Comparison of ENCODE assay signal across 8 cellular contexts in the genomic region with DNA sequence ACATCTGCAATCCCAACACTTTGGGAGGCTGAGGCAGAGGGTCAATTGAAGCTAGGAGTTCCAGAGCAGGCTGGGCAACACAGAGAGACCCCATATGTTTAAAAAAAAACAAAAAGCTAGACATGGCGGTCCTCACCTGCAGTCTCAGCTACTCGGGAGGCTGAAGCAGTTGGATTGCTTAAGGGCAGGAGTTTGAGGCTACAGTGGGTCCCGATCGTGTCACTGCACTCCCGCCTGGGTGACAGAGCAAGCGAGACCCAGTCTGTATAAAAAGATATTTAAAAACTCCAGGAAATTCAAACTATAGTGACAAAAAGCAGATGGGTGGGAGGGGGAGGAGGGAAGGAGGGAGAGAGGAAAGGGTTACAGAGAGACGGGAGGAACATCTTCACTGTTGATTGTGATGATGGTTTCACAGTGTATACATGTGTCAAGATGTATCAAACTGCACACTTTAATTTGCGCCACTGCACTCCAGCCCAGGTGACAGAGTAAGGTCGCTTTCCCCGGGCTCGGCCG. TPM values are rescaled to one million over a fixed set of nuclear protein-coding genes. Genes with fewer than 3 reads are reported as not detected.
A peak's percentile ranks its signal among the peaks of the same experiment; 100 is the strongest.
DNase-seq lines count a peak whose midpoint lies in the region; ATAC-seq and TF ChIP-seq lines count a peak whose summit lies in the region.

No MANE protein-coding gene starts in this region.

- H4K20me1 ChIP-seq in PC-9 (ENCODE audit: insufficient read depth), result no peaks in the 10 kb centered on the region

- peaks cover 2% of the 10 kb centered on the region; the same call in 1 of the 2 replicates for H3F3A ChIP-seq in PC-9 (ENCODE audit: insufficient read depth, low read depth)

- DNase-seq in activated naive CD4-positive, alpha-beta T cell treated with anti-CD3 and anti-CD28 coated beads for 36 hours, result peak; percentile 16
- no peak for DNase-seq in activated naive CD4-positive, alpha-beta T cell (lab: John Stamatoyannopoulos, UW)
- no peak for DNase-seq in PC-9
- DNase-seq in neural crest cell (ENCODE audit: low read depth, low spot score), result no peak
- DNase-seq in EL, result no peak

- no TSS peak for BruUV-seq in PC-9 (replicated peaks; lab: Mats Ljungman, UMichigan)

- H3K36me3 ChIP-seq in PC-9 (ENCODE audit: low read depth) (no peaks in the 10 kb centered on the region), ectodermal cell (ENCODE audit: control insufficient read depth, insufficient read depth, low read length) (no peaks in the 10 kb centered on the region)

- H3K9me2 ChIP-seq in PC-9 (ENCODE audit: insufficient read depth), result no peaks in the 10 kb centered on the region

- POLR2A ChIA-PET in PC-9 (lab: Charles Lee; ENCODE audit: unreplicated experiment), result no interaction called here

- peak overlapping the region; percentile 81 for H3K4me3 ChIP-seq in PC-9
- peak overlapping the region; percentile 97 for H3K4me3 ChIP-seq in ectodermal cell (ENCODE audit: insufficient read depth, low read depth, low read length)

- H3K27me3 ChIP-seq in PC-9 (ENCODE audit: insufficient read depth, low read depth), result no peaks in the 10 kb centered on the region
- no peaks in the 10 kb centered on the region for H3K27me3 ChIP-seq in ectodermal cell (ENCODE audit: control insufficient read depth, insufficient read depth, low read length, poor library complexity, severe bottlenecking)

- H3K4me3 Mint-ChIP-seq in activated naive CD4-positive, alpha-beta T cell treated with anti-CD3 and anti-CD28 coated beads for 36 hours, result peak overlapping the region; percentile 90
- peak overlapping the region; percentile 93 for H3K4me3 Mint-ChIP-seq in neural crest cell

- peaks cover 16% of the 10 kb centered on the region for H3K4me1 ChIP-seq in PC-9 (replicated peaks; ENCODE audit: insufficient read depth)
- peaks cover 6% of the 10 kb centered on the region for H3K4me1 ChIP-seq in ectodermal cell (ENCODE audit: control insufficient read depth, insufficient read depth, low read length)

- peak overlapping the region; percentile 92 for H3K27ac Mint-ChIP-seq in activated naive CD4-positive, alpha-beta T cell treated with anti-CD3 and anti-CD28 coated beads for 36 hours
- H3K27ac Mint-ChIP-seq in neural crest cell (ENCODE audit: unreplicated experiment), result peak overlapping the region; percentile 93

- peaks cover 68% of the 10 kb centered on the region for H3K79me2 ChIP-seq in PC-9 (ENCODE audit: low read depth)

- H3K4me2 ChIP-seq in PC-9, result peak overlapping the region; percentile 99

- CTCF ChIA-PET in activated naive CD4-positive, alpha-beta T cell treated with anti-CD3 and anti-CD28 coated beads for 36 hours (lab: Charles Lee), result interaction anchor here (1.3 to 5.0 kb wide), 2 partner anchors 18 to 162 kb away, joined by 4 to 49 read pairs; no protein-coding TSS in a partner anchor
- CTCF ChIA-PET in PC-9 (lab: Charles Lee), result no interaction called here

- H3K9me3 Mint-ChIP-seq in activated naive CD4-positive, alpha-beta T cell treated with anti-CD3 and anti-CD28 coated beads for 36 hours, result no peaks in the 10 kb centered on the region
- H3K9me3 Mint-ChIP-seq in neural crest cell, result no peaks in the 10 kb centered on the region

- peaks cover 9% of the 10 kb centered on the region for H3K36me3 Mint-ChIP-seq in activated naive CD4-positive, alpha-beta T cell treated with anti-CD3 and anti-CD28 coated beads for 36 hours (ENCODE audit: low read depth)
- peaks cover 8% of the 10 kb centered on the region for H3K36me3 Mint-ChIP-seq in neural crest cell (ENCODE audit: low read depth)

- ATAC-seq in GM21423 (IDR thresholded peaks at IDR 0.05; ENCODE audit: unreplicated experiment) (no peak), HG03432 (IDR thresholded peaks at IDR 0.05; ENCODE audit: unreplicated experiment) (no peak)

- H3K27ac ChIP-seq in PC-9 (peak overlapping the region; percentile 43), ectodermal cell (ENCODE audit: insufficient read depth, low read depth, low read length, poor library complexity, severe bottlenecking) (peak overlapping the region; percentile 16)

- TF ChIP-seq CTCF in PC-9 (conservative IDR thresholded peaks at IDR 0.05), result no peak
- no peak for TF ChIP-seq CTCF in neural crest cell (conservative IDR thresholded peaks at IDR 0.05)

- peak overlapping the region; percentile 87 for H2AFZ ChIP-seq in PC-9

- WGBS in ectodermal cell, 2 experiments, result 7 to 10% methylated on average over 12 of the region's 12 CpGs

- intact Hi-C loops in activated naive CD4-positive, alpha-beta T cell treated with anti-CD3 and anti-CD28 coated beads for 36 hours (cut with micrococcal nuclease), result loop anchor here (1.0 to 5.0 kb wide), 6 partner anchors 19 to 329 kb away; partner anchors contain the start of gene MBP
- intact Hi-C loops in PC-9 (cut with micrococcal nuclease; ENCODE audit: unreplicated experiment), result no loop called here

- H3K9me3 ChIP-seq in PC-9 (ENCODE audit: insufficient read depth, low read depth), result no peaks in the 10 kb centered on the region
- no peaks in the 10 kb centered on the region for H3K9me3 ChIP-seq in ectodermal cell (ENCODE audit: control insufficient read depth, low read length)

- H3K27me3 Mint-ChIP-seq in activated naive CD4-positive, alpha-beta T cell treated with anti-CD3 and anti-CD28 coated beads for 36 hours (ENCODE audit: low read depth), result no peaks in the 10 kb centered on the region
- H3K27me3 Mint-ChIP-seq in neural crest cell (ENCODE audit: low read depth), result no peaks in the 10 kb centered on the region

- peaks cover 41% of the 10 kb centered on the region for H3K4me1 Mint-ChIP-seq in activated naive CD4-positive, alpha-beta T cell treated with anti-CD3 and anti-CD28 coated beads for 36 hours (ENCODE audit: low read depth)
- H3K4me1 Mint-ChIP-seq in neural crest cell, result peaks cover 48% of the 10 kb centered on the region

RNA-seq across cellular contexts. Expression of gene ZNF236, which starts 0.9 kb away (rescaled TPM):
- total RNA-seq in activated naive CD4-positive, alpha-beta T cell treated with anti-CD3 and anti-CD28 coated beads for 36 hours, result 10 to 100 TPM; 13.7 to 17.7 TPM
- total RNA-seq in PC-9 (2021) (10.8 and 12.7 TPM in 2 replicates), neural crest cell (18.4 and 20.4 TPM in 2 replicates)
- 12.7 TPM for polyA plus RNA-seq in ectodermal cell (2013, experiment 1 of 4)
- polyA plus RNA-seq in ectodermal cell (2013, experiment 2 of 4), result 13.2 TPM
- 7.7 TPM for polyA plus RNA-seq in ectodermal cell (2013, experiment 3 of 4)
- 8.1 TPM for polyA plus RNA-seq in ectodermal cell (2013, experiment 4 of 4)
